ENCODE assay signal across 3 cellular contexts in genomic region chr5:61307196-61307590, GRCh38.
TF ChIP-seq lines count a peak whose summit lies in the region.

No MANE protein-coding gene starts in this region.

TF ChIP-seq in SK-N-SH, 30 proteins besides CTCF, POLR2A, EP300 and RAD21:
- TF ChIP-seq IRF3 (IDR thresholded peaks at IDR 0.05; ENCODE audit: low read depth, low read length) = no peak
- no peak for TF ChIP-seq PBX3 (IDR thresholded peaks at IDR 0.05)
- no peak for TF ChIP-seq GABPA (IDR thresholded peaks at IDR 0.05; ENCODE audit: low read depth)
- no peak for TF ChIP-seq FOXM1 (IDR thresholded peaks at IDR 0.05; ENCODE audit: low read depth)
- TF ChIP-seq MXI1 (IDR thresholded peaks at IDR 0.05; ENCODE audit: low read depth, low read length) = no peak
- no peak for TF ChIP-seq TEAD4 (IDR thresholded peaks at IDR 0.05; ENCODE audit: borderline replicate concordance, insufficient read depth)
- TF ChIP-seq SMC3 (IDR thresholded peaks at IDR 0.05; ENCODE audit: low read depth, low read length) = no peak
- no peak for TF ChIP-seq FOXJ3 (CRISPR knock-in tag; IDR thresholded peaks at IDR 0.05)
- TF ChIP-seq POLR2AphosphoS5 (IDR thresholded peaks at IDR 0.05; ENCODE audit: low read depth, low read length) = no peak
- no peak for TF ChIP-seq USF2 (IDR thresholded peaks at IDR 0.05; ENCODE audit: borderline replicate concordance, low read depth, low read length)
- no peak for TF ChIP-seq ELF1 (IDR thresholded peaks at IDR 0.05)
- no peak for TF ChIP-seq USF1 (IDR thresholded peaks at IDR 0.05; ENCODE audit: borderline replicate concordance, low read depth)
- no peak for TF ChIP-seq ZBTB33 (IDR thresholded peaks at IDR 0.05; ENCODE audit: borderline replicate concordance, low read depth)

TF ChIP-seq in SK-N-SH treated with all-trans-retinoic acid at 6 μM for 48 hours, 23 proteins besides CTCF, POLR2A, EP300 and RAD21:
- TF ChIP-seq RARB (CRISPR knock-in tag; IDR thresholded peaks at IDR 0.05) = no peak
- TF ChIP-seq TSHZ2 (CRISPR knock-in tag; IDR thresholded peaks at IDR 0.05) = no peak
- no peak for TF ChIP-seq ZFP3 (CRISPR knock-in tag; IDR thresholded peaks at IDR 0.05)
- TF ChIP-seq PPARA (CRISPR knock-in tag; IDR thresholded peaks at IDR 0.05; ENCODE audit: borderline replicate concordance) = no peak
- TF ChIP-seq ZNF70 (CRISPR knock-in tag; IDR thresholded peaks at IDR 0.05) = no peak
- no peak for TF ChIP-seq CREB5 (CRISPR knock-in tag; IDR thresholded peaks at IDR 0.05; ENCODE audit: low read depth)
- TF ChIP-seq CSDC2 (CRISPR knock-in tag; IDR thresholded peaks at IDR 0.05) = no peak
- TF ChIP-seq ZC3H10 (CRISPR knock-in tag; IDR thresholded peaks at IDR 0.05) = no peak
- no peak for TF ChIP-seq TCF4 (CRISPR knock-in tag; IDR thresholded peaks at IDR 0.05; ENCODE audit: borderline replicate concordance)
- TF ChIP-seq OSR1 (CRISPR knock-in tag; IDR thresholded peaks at IDR 0.05) = no peak
- TF ChIP-seq BACH2 (CRISPR knock-in tag; IDR thresholded peaks at IDR 0.05; ENCODE audit: borderline replicate concordance) = no peak

TF ChIP-seq in IMR-90, 13 proteins besides CTCF, POLR2A, EP300 and RAD21:
- no peak for TF ChIP-seq CEBPB (IDR thresholded peaks at IDR 0.05; ENCODE audit: low read depth, low read length)
- no peak for TF ChIP-seq RCOR1 (IDR thresholded peaks at IDR 0.05; ENCODE audit: insufficient replicate concordance, low read length)
- TF ChIP-seq CHD1 (IDR thresholded peaks at IDR 0.05; ENCODE audit: low read depth, low read length) = no peak
- no peak for TF ChIP-seq MAFK (IDR thresholded peaks at IDR 0.05; ENCODE audit: low read depth, low read length)
- no peak for TF ChIP-seq MXI1 (IDR thresholded peaks at IDR 0.05; ENCODE audit: borderline replicate concordance, low read depth, low read length)
